ENCODE assay signal across 8 cellular contexts in genomic region chr12:53098354-53098981, GRCh38. TPM values are rescaled to one million over a fixed set of nuclear protein-coding genes. Genes with fewer than 3 reads are reported as not detected.
A peak's percentile ranks its signal among the peaks of the same experiment; 100 is the strongest.
DNase-seq lines count a peak whose midpoint lies in the region; ATAC-seq, FAIRE-seq and TF ChIP-seq lines count a peak whose summit lies in the region.

No MANE protein-coding gene starts in this region.

- no peaks in the 10 kb centered on the region for H3K79me2 ChIP-seq in HepG2 (ENCODE audit: insufficient read depth, low read length)

- H2AFZ ChIP-seq in HepG2 (ENCODE audit: low read length): no peak overlapping the region

- no peaks in the 10 kb centered on the region for H4K20me1 ChIP-seq in HepG2 (ENCODE audit: insufficient read depth, low read length)

- in situ Hi-C loops in HepG2 (cut with HindIII; ENCODE audit: extremely low pct_ligation_motif_present, low pct_unique_long_range_greater_than_20kb): no loop called here

- H3K4me2 ChIP-seq in HepG2 (ENCODE audit: low read depth, low read length): peak overlapping the region; percentile 94

- H3K4me1 ChIP-seq in HepG2 (ENCODE audit: insufficient read depth, low read length): peaks cover 91% of the 10 kb centered on the region

- FAIRE-seq in HepG2 (lab: Jason Lieb, UNC) (no peak), GM12892 (lab: Jason Lieb, UNC) (no peak)

- no peaks in the 10 kb centered on the region for H3K9me3 ChIP-seq in HepG2 (ENCODE audit: low read length)

- peaks cover 0 to 10% of the 10 kb centered on the region in 2 experiments; a peak in 3 of 5 replicates for H3K27me3 ChIP-seq in HepG2 (ENCODE audit: control insufficient read depth in 1 of 2, insufficient read depth in 2 of 2, low read length in 2 of 2)

- DNase-seq in Daoy (ENCODE audit: low read depth): peak; percentile 94
- peak; percentile 91 for DNase-seq in RKO (ENCODE audit: low spot score)
- peak in 46 of 61 donors; percentile 10 to 89 (median 56) for DNase-seq in caudate nucleus (lab: John Stamatoyannopoulos, UW)
- DNase-seq in HepG2 (ENCODE audit: low spot score): no peak
- DNase-seq in substantia nigra (lab: John Stamatoyannopoulos, UW): no peak
- no peak for DNase-seq in GM12892 (ENCODE audit: insufficient read length)
- no peak for DNase-seq in activated CD4-positive, CD25-positive, alpha-beta regulatory T cell treated with anti-CD3 and anti-CD28 coated beads, Interleukin-2, amount 50 U/mL, for 72 hours

- H3K27ac ChIP-seq in caudate nucleus (ENCODE audit: low read depth, low read length) (peak overlapping the region; percentile 87), HepG2 (ENCODE audit: extremely low read length, insufficient read depth, low read length) (no peak overlapping the region), substantia nigra (ENCODE audit: low read depth, low read length, poor library complexity, severe bottlenecking) (peak overlapping the region; percentile 43)

- TF ChIP-seq CTCF in HepG2 (CRISPR knock-in tag; IDR thresholded peaks at IDR 0.05): no peak

- no peak for TF ChIP-seq RAD21 in HepG2 (CRISPR knock-in tag; IDR thresholded peaks at IDR 0.05)

- peak overlapping the region; percentile 56 to 90 (median 78) for H3K4me3 ChIP-seq in HepG2 (replicated peaks in 1 of 3; ENCODE audit: insufficient read depth in 1 of 3, low read depth in 2 of 3, low read length in 3 of 3)

- POLR2A ChIA-PET in HepG2 (lab: Yijun Ruan, JAX): interaction anchor here (1.1 to 5.4 kb wide), 5 partner anchors 19 to 47 kb away, joined by 4 to 47 read pairs (median 8); partner anchors contain the start of gene SPRYD3

- intact Hi-C loops in HepG2 (cut with micrococcal nuclease; ENCODE audit: unreplicated experiment): loop anchor here (2.0 kb wide), 1 partner anchor 20 kb away; the partner anchor contains the start of gene SPRYD3

- ATAC-seq in HepG2 (no peak; the same call in 2 of the 3 replicates), GM18858 (IDR thresholded peaks at IDR 0.05; ENCODE audit: unreplicated experiment) (no peak)

- CTCF ChIA-PET in HepG2 (lab: Yijun Ruan, JAX; ENCODE audit: low intra/inter-chr PET ratio, low total read pairs): interaction anchor here (2.3 kb wide), 1 partner anchor 33 kb away, joined by 36 read pairs; no protein-coding TSS in a partner anchor

- peak overlapping the region; percentile 40 for H3K9ac ChIP-seq in HepG2 (ENCODE audit: insufficient read depth, low read depth, low read length)

- 21% methylated on average over 13 of the region's 13 CpGs for WGBS in HepG2 (ENCODE audit: low lambda C conversion rate)

- TF ChIP-seq POLR2A in HepG2 (IDR thresholded peaks at IDR 0.05; ENCODE audit: insufficient read depth in 1 of 2, low read depth in 2 of 2, low read length in 2 of 2) (no peak), GM12892 (IDR thresholded peaks at IDR 0.05; ENCODE audit: low read depth, low read length) (no peak)

- TF ChIP-seq EP300 in HepG2 (IDR thresholded peaks at IDR 0.05; ENCODE audit: low read depth in 2 of 2, low read length in 2 of 2) (no peak), HepG2 (CRISPR knock-in tag; IDR thresholded peaks at IDR 0.05; ENCODE audit: borderline replicate concordance) (no peak)

- no TSS peak for BruUV-seq in HepG2 (replicated peaks; lab: Mats Ljungman, UMichigan)

- H3K36me3 ChIP-seq in HepG2 (replicated peaks in 1 of 2; ENCODE audit: control insufficient read depth in 1 of 2, insufficient read depth in 2 of 2, low read length in 2 of 2): no peaks in the 10 kb centered on the region

RNA-seq across cellular contexts. Expression of gene IGFBP6, which starts 1.0 kb away (rescaled TPM):
- total RNA-seq in Daoy (2014; rRNA removed; shearing (Covaris generic)): 53.5 and 68.5 TPM in 2 replicates
- 2.1 and 3.9 TPM in 2 replicates for total RNA-seq in HepG2 (2016; rRNA removed; fragmentation: Illumina TruSeq; extraction: Trizol)
- total RNA-seq in HepG2 (2016; cell fraction: cytosol; rRNA removed; fragmentation: Illumina TruSeq; extraction: Trizol; ENCODE audit: low read depth): 5.3 and 5.9 TPM in 2 replicates
- 2.5 and 4.7 TPM in 2 replicates for total RNA-seq in HepG2 (2016; cell fraction: insoluble cytoplasmic fraction; rRNA removed; fragmentation: Illumina TruSeq; extraction: Trizol)
- total RNA-seq in HepG2 (2016; cell fraction: membrane; rRNA removed; fragmentation: Illumina TruSeq; extraction: Trizol): 3.3 and 3.5 TPM in 2 replicates
- 1.9 and 3.2 TPM in 2 replicates for total RNA-seq in HepG2 (2016; cell fraction: nucleus; rRNA removed; fragmentation: Illumina TruSeq; extraction: Trizol)
- polyA plus RNA-seq in HepG2 (2011; rRNA removed): 22.6 and 25.2 TPM in 2 replicates
- 19.0 and 41.0 TPM in 2 replicates for polyA plus RNA-seq in HepG2 (2011; cell fraction: cytosol; rRNA removed)
- 8.4 and 9.6 TPM in 2 replicates for polyA plus RNA-seq in HepG2 (2011; cell fraction: nucleus; rRNA removed)
- 3.4 and 4.6 TPM in 2 replicates for polyA plus RNA-seq in HepG2 (2012)
- 4.2 and 5.7 TPM in 2 replicates for polyA plus RNA-seq in HepG2 (2016; cell fraction: cytosol; fragmentation: Illumina TruSeq; extraction: Trizol; ENCODE audit: low read depth)
- polyA plus RNA-seq in HepG2 (2016; cell fraction: insoluble cytoplasmic fraction; fragmentation: Illumina TruSeq; extraction: Trizol; ENCODE audit: low read depth): 2.0 and 2.4 TPM in 2 replicates
- polyA plus RNA-seq in HepG2 (2016; cell fraction: membrane; fragmentation: Illumina TruSeq; extraction: Trizol; ENCODE audit: low read depth): 3.2 and 3.8 TPM in 2 replicates
- 5.4 and 7.5 TPM in 2 replicates for polyA plus RNA-seq in HepG2 (2016; cell fraction: nucleus; fragmentation: Illumina TruSeq; extraction: Trizol; ENCODE audit: insufficient read depth, low read depth)
- 9.0 and 27.1 TPM in 2 replicates for polyA minus RNA-seq in HepG2 (2011; rRNA and poly(A)+ RNA removed; ENCODE audit: low replicate concordance)
- polyA minus RNA-seq in HepG2 (2011; cell fraction: cytosol; rRNA and poly(A)+ RNA removed): 8.7 and 9.5 TPM in 2 replicates
- polyA minus RNA-seq in HepG2 (2011; cell fraction: nucleus; rRNA and poly(A)+ RNA removed): 0.77 and 1.6 TPM in 2 replicates
- not detected for polyA plus RNA-seq in GM12892 (2012; ENCODE audit: missing spikeins)

RNA-seq across cellular contexts. Expression of gene SOAT2, which starts 4.8 kb away (rescaled TPM):
- not detected in 2 replicates for total RNA-seq in Daoy (2014; rRNA removed; shearing (Covaris generic))
- 6.1 and 14.9 TPM in 2 replicates for total RNA-seq in HepG2 (2016; rRNA removed; fragmentation: Illumina TruSeq; extraction: Trizol)
- total RNA-seq in HepG2 (2016; cell fraction: cytosol; rRNA removed; fragmentation: Illumina TruSeq; extraction: Trizol; ENCODE audit: low read depth): 1.3 and 1.6 TPM in 2 replicates
- 5.1 and 14.3 TPM in 2 replicates for total RNA-seq in HepG2 (2016; cell fraction: insoluble cytoplasmic fraction; rRNA removed; fragmentation: Illumina TruSeq; extraction: Trizol)
- total RNA-seq in HepG2 (2016; cell fraction: membrane; rRNA removed; fragmentation: Illumina TruSeq; extraction: Trizol): 3.9 and 5.2 TPM in 2 replicates
- total RNA-seq in HepG2 (2016; cell fraction: nucleus; rRNA removed; fragmentation: Illumina TruSeq; extraction: Trizol): 20.7 and 23.6 TPM in 2 replicates
- polyA plus RNA-seq in HepG2 (2011; rRNA removed): 108 and 131 TPM in 2 replicates
- polyA plus RNA-seq in HepG2 (2011; cell fraction: cytosol; rRNA removed): 102 and 125 TPM in 2 replicates
- 476 and 502 TPM in 2 replicates for polyA plus RNA-seq in HepG2 (2011; cell fraction: nucleus; rRNA removed)
- polyA plus RNA-seq in HepG2 (2012): 40.7 and 74.1 TPM in 2 replicates
- 2.1 and 3.1 TPM in 2 replicates for polyA plus RNA-seq in HepG2 (2016; cell fraction: cytosol; fragmentation: Illumina TruSeq; extraction: Trizol; ENCODE audit: low read depth)
- polyA plus RNA-seq in HepG2 (2016; cell fraction: insoluble cytoplasmic fraction; fragmentation: Illumina TruSeq; extraction: Trizol; ENCODE audit: low read depth): 8.4 and 8.5 TPM in 2 replicates
- 3.3 and 4.5 TPM in 2 replicates for polyA plus RNA-seq in HepG2 (2016; cell fraction: membrane; fragmentation: Illumina TruSeq; extraction: Trizol; ENCODE audit: low read depth)
- 40.5 and 42.0 TPM in 2 replicates for polyA plus RNA-seq in HepG2 (2016; cell fraction: nucleus; fragmentation: Illumina TruSeq; extraction: Trizol; ENCODE audit: insufficient read depth, low read depth)
- 0.16 and 255 TPM in 2 replicates for polyA minus RNA-seq in HepG2 (2011; rRNA and poly(A)+ RNA removed; ENCODE audit: low replicate concordance)
- polyA minus RNA-seq in HepG2 (2011; cell fraction: cytosol; rRNA and poly(A)+ RNA removed): 39.8 and 42.8 TPM in 2 replicates
- 79.3 and 125 TPM in 2 replicates for polyA minus RNA-seq in HepG2 (2011; cell fraction: nucleus; rRNA and poly(A)+ RNA removed)
- not detected for polyA plus RNA-seq in GM12892 (2012; ENCODE audit: missing spikeins)

RNA-seq across cellular contexts. Expression of gene SPRYD3, which starts 19.3 kb away (rescaled TPM):
- 22.2 and 23.8 TPM in 2 replicates for total RNA-seq in Daoy (2014; rRNA removed; shearing (Covaris generic))
- total RNA-seq in HepG2 (2016; rRNA removed; fragmentation: Illumina TruSeq; extraction: Trizol): 9.0 and 9.2 TPM in 2 replicates
- total RNA-seq in HepG2 (2016; cell fraction: cytosol; rRNA removed; fragmentation: Illumina TruSeq; extraction: Trizol; ENCODE audit: low read depth): 0.79 and 1.3 TPM in 2 replicates
- total RNA-seq in HepG2 (2016; cell fraction: insoluble cytoplasmic fraction; rRNA removed; fragmentation: Illumina TruSeq; extraction: Trizol): 7.9 and 8.6 TPM in 2 replicates
- total RNA-seq in HepG2 (2016; cell fraction: membrane; rRNA removed; fragmentation: Illumina TruSeq; extraction: Trizol): 2.8 and 3.1 TPM in 2 replicates
- total RNA-seq in HepG2 (2016; cell fraction: nucleus; rRNA removed; fragmentation: Illumina TruSeq; extraction: Trizol): 5.1 and 5.3 TPM in 2 replicates
- 9.2 and 10.7 TPM in 2 replicates for polyA plus RNA-seq in HepG2 (2011; rRNA removed)
- polyA plus RNA-seq in HepG2 (2011; cell fraction: cytosol; rRNA removed): 11.7 and 12.2 TPM in 2 replicates
- polyA plus RNA-seq in HepG2 (2011; cell fraction: nucleus; rRNA removed): 12.1 and 12.6 TPM in 2 replicates
- polyA plus RNA-seq in HepG2 (2012): 6.0 and 9.7 TPM in 2 replicates
- 0.86 and 1.1 TPM in 2 replicates for polyA plus RNA-seq in HepG2 (2016; cell fraction: cytosol; fragmentation: Illumina TruSeq; extraction: Trizol; ENCODE audit: low read depth)
- 11.6 and 12.5 TPM in 2 replicates for polyA plus RNA-seq in HepG2 (2016; cell fraction: insoluble cytoplasmic fraction; fragmentation: Illumina TruSeq; extraction: Trizol; ENCODE audit: low read depth)
- polyA plus RNA-seq in HepG2 (2016; cell fraction: membrane; fragmentation: Illumina TruSeq; extraction: Trizol; ENCODE audit: low read depth): 2.0 and 3.3 TPM in 2 replicates
- polyA plus RNA-seq in HepG2 (2016; cell fraction: nucleus; fragmentation: Illumina TruSeq; extraction: Trizol; ENCODE audit: insufficient read depth, low read depth): 7.6 and 8.3 TPM in 2 replicates
- polyA minus RNA-seq in HepG2 (2011; rRNA and poly(A)+ RNA removed; ENCODE audit: low replicate concordance): 27.5 and 69.5 TPM in 2 replicates
- polyA minus RNA-seq in HepG2 (2011; cell fraction: cytosol; rRNA and poly(A)+ RNA removed): 8.3 and 10.6 TPM in 2 replicates
- polyA minus RNA-seq in HepG2 (2011; cell fraction: nucleus; rRNA and poly(A)+ RNA removed): 9.5 and 12.8 TPM in 2 replicates
- polyA plus RNA-seq in GM12892 (2012; ENCODE audit: missing spikeins): 14.1 TPM

RNA-seq across cellular contexts. Expression of gene TNS2, which starts 48.6 kb away (rescaled TPM):
- 7.0 and 8.2 TPM in 2 replicates for total RNA-seq in Daoy (2014; rRNA removed; shearing (Covaris generic))
- 3.2 and 8.9 TPM in 2 replicates for total RNA-seq in HepG2 (2016; rRNA removed; fragmentation: Illumina TruSeq; extraction: Trizol)
- 3.1 and 5.0 TPM in 2 replicates for total RNA-seq in HepG2 (2016; cell fraction: cytosol; rRNA removed; fragmentation: Illumina TruSeq; extraction: Trizol; ENCODE audit: low read depth)
- total RNA-seq in HepG2 (2016; cell fraction: insoluble cytoplasmic fraction; rRNA removed; fragmentation: Illumina TruSeq; extraction: Trizol): 2.8 and 9.5 TPM in 2 replicates
- 3.1 and 3.8 TPM in 2 replicates for total RNA-seq in HepG2 (2016; cell fraction: membrane; rRNA removed; fragmentation: Illumina TruSeq; extraction: Trizol)
- total RNA-seq in HepG2 (2016; cell fraction: nucleus; rRNA removed; fragmentation: Illumina TruSeq; extraction: Trizol): 13.3 and 14.8 TPM in 2 replicates
- 18.0 and 20.4 TPM in 2 replicates for polyA plus RNA-seq in HepG2 (2011; rRNA removed)
- 3.9 and 6.8 TPM in 2 replicates for polyA plus RNA-seq in HepG2 (2011; cell fraction: cytosol; rRNA removed)
- 181 and 258 TPM in 2 replicates for polyA plus RNA-seq in HepG2 (2011; cell fraction: nucleus; rRNA removed)
- polyA plus RNA-seq in HepG2 (2012): 13.0 and 15.3 TPM in 2 replicates
- polyA plus RNA-seq in HepG2 (2016; cell fraction: cytosol; fragmentation: Illumina TruSeq; extraction: Trizol; ENCODE audit: low read depth): 0.96 and 1.4 TPM in 2 replicates
- 5.7 and 8.2 TPM in 2 replicates for polyA plus RNA-seq in HepG2 (2016; cell fraction: insoluble cytoplasmic fraction; fragmentation: Illumina TruSeq; extraction: Trizol; ENCODE audit: low read depth)
- polyA plus RNA-seq in HepG2 (2016; cell fraction: membrane; fragmentation: Illumina TruSeq; extraction: Trizol; ENCODE audit: low read depth): 2.0 and 4.2 TPM in 2 replicates
- 34.1 and 49.0 TPM in 2 replicates for polyA plus RNA-seq in HepG2 (2016; cell fraction: nucleus; fragmentation: Illumina TruSeq; extraction: Trizol; ENCODE audit: insufficient read depth, low read depth)
- 34.0 and 38.3 TPM in 2 replicates for polyA minus RNA-seq in HepG2 (2011; rRNA and poly(A)+ RNA removed; ENCODE audit: low replicate concordance)
- 9.9 and 10.3 TPM in 2 replicates for polyA minus RNA-seq in HepG2 (2011; cell fraction: cytosol; rRNA and poly(A)+ RNA removed)
- polyA minus RNA-seq in HepG2 (2011; cell fraction: nucleus; rRNA and poly(A)+ RNA removed): 63.8 and 80.3 TPM in 2 replicates
- 0.47 TPM for polyA plus RNA-seq in GM12892 (2012; ENCODE audit: missing spikeins)

Comparison
In these comparisons a context has a peak if more than half of its experiments do, and no peak if none do; other contexts are left out.
1. DNase-seq: peak in Daoy (single experiment), RKO (single experiment) and caudate nucleus (46 of 61); none in HepG2 (single experiment), substantia nigra (0 of 49), GM12892 (single experiment) and activated CD4-positive, CD25-positive, alpha-beta regulatory T cell treated with anti-CD3 and anti-CD28 coated beads, Interleukin-2, amount 50 U/mL, for 72 hours (single experiment).